8 cellular contexts compared by ENCODE assay signal in genomic region chr2:84969511-84970265, GRCh38.
DNase-seq lines count a peak whose midpoint lies in the region; FAIRE-seq and TF ChIP-seq lines count a peak whose summit lies in the region.

No MANE protein-coding gene starts in this region.

- peak overlapping the region; percentile 93 for H3K4me3 ChIP-seq in adipocyte (ENCODE audit: low read length)
- H3K4me3 ChIP-seq in iPS-18a (ENCODE audit: low read length): peak overlapping the region; percentile 96

- DNase-seq in DMS53 (lab: John Stamatoyannopoulos, UW): peak; percentile 71
- no peak for DNase-seq in DMS53 treated with DMSO at 0.1 percent for 48 hours (lab: John Stamatoyannopoulos, UW; ENCODE audit: unreplicated experiment)
- DNase-seq in NCI-H2227 (lab: John Stamatoyannopoulos, UW; ENCODE audit: unreplicated experiment): peak; percentile 58
- peak; percentile 68 for DNase-seq in adipocyte (ENCODE audit: low read depth)
- DNase-seq in stimulated activated CD8-positive, alpha-beta memory T cell treated with anti-CD3 and anti-CD28 coated beads, Interleukin-4, amount 100 ng/mL, for 24 hours (ENCODE audit: low read depth): peak; percentile 1
- DNase-seq in D721Med (ENCODE audit: insufficient read length, low spot score): no peak
- DNase-seq in NCI-H187 treated with DMSO at 0.1 percent for 48 hours (lab: John Stamatoyannopoulos, UW): no peak

- peak overlapping the region; percentile 58 for H3K27ac ChIP-seq in iPS-18a (ENCODE audit: low read length)

- H3K27me3 ChIP-seq in adipocyte (replicated peaks; ENCODE audit: control insufficient read depth, insufficient read depth, low read length) (no peaks in the 10 kb centered on the region), iPS-18a (ENCODE audit: control insufficient read depth, insufficient read depth, low read length) (no peaks in the 10 kb centered on the region)

- no peak for TF ChIP-seq CTCF in D721Med (IDR thresholded peaks at IDR 0.05; ENCODE audit: insufficient read depth, missing control alignments)

- H3K36me3 ChIP-seq in adipocyte (ENCODE audit: control insufficient read depth, insufficient read depth, low read length, severe bottlenecking) (peaks cover 22% of the 10 kb centered on the region), iPS-18a (ENCODE audit: control insufficient read depth, low read depth, low read length) (peaks cover 18% of the 10 kb centered on the region)

- H3K4me1 ChIP-seq in adipocyte (ENCODE audit: control insufficient read depth, insufficient read depth, low read length): peaks cover 29% of the 10 kb centered on the region
- H3K4me1 ChIP-seq in iPS-18a (ENCODE audit: control insufficient read depth, low read depth, low read length): peaks cover 17% of the 10 kb centered on the region

- no peak for FAIRE-seq in D721Med (lab: Jason Lieb, UNC)

- peak overlapping the region; percentile 99 for H3K9ac ChIP-seq in adipocyte (ENCODE audit: low read length)
- H3K9ac ChIP-seq in iPS-18a (ENCODE audit: low read length): peak overlapping the region; percentile 90

- H3K9me3 ChIP-seq in adipocyte (ENCODE audit: control insufficient read depth, low read length): no peaks in the 10 kb centered on the region
- H3K9me3 ChIP-seq in iPS-18a (ENCODE audit: control insufficient read depth, low read depth, low read length): no peaks in the 10 kb centered on the region

Comparison
In these comparisons a context has a peak if more than half of its experiments do, and no peak if none do; other contexts are left out.
1. DNase-seq: peak in DMS53 (single experiment), NCI-H2227 (single experiment), adipocyte (single experiment) and stimulated activated CD8-positive, alpha-beta memory T cell treated with anti-CD3 and anti-CD28 coated beads, Interleukin-4, amount 100 ng/mL, for 24 hours (single experiment); none in DMS53 treated with DMSO at 0.1 percent for 48 hours (single experiment), D721Med (single experiment) and NCI-H187 treated with DMSO at 0.1 percent for 48 hours (single experiment).